ENCODE assay signal across 8 cellular contexts in genomic region chr9:693460-694390, GRCh38.
DNase-seq lines count a peak whose midpoint lies in the region; ATAC-seq and TF ChIP-seq lines count a peak whose summit lies in the region.

No MANE protein-coding gene starts in this region.

- no peak for TF ChIP-seq POLR2A in testis (IDR thresholded peaks at IDR 0.05)

- no peak overlapping the region for H2BK120ac ChIP-seq in mesenchymal stem cell (ENCODE audit: low read depth, low read length)

- H3K14ac ChIP-seq in mesenchymal stem cell (ENCODE audit: low read length in 2 of 2): no peak overlapping the region

- peaks cover 20% of the 10 kb centered on the region for H3K36me3 ChIP-seq in MG63
- peaks cover 0 to 13% of the 10 kb centered on the region in 2 experiments for H3K36me3 ChIP-seq in mesenchymal stem cell (ENCODE audit: control insufficient read depth in 1 of 2, insufficient read depth in 2 of 2, low read depth in 1 of 2, low read length in 2 of 2)
- no peaks in the 10 kb centered on the region for H3K36me3 ChIP-seq in testis (ENCODE audit: low read depth, missing control alignments)

- H3K27ac ChIP-seq in mesenchymal stem cell (ENCODE audit: low read length, poor library complexity, severe bottlenecking) (peak overlapping the region; percentile 93), testis (peak overlapping the region; percentile 78 to 85)

- 15% methylated on average over 6 of the region's 6 CpGs for WGBS in mesenchymal stem cell
- WGBS in testis, 2 donors: 17 to 20% methylated on average over 6 of the region's 6 CpGs

- CTCF ChIA-PET in activated naive CD4-positive, alpha-beta T cell treated with anti-CD3 and anti-CD28 coated beads, Interleukin-2, amount 10 ng/mL, durations not matched to agents 7 days and 5 days (lab: Charles Lee): interaction anchor here (0.9 to 1.2 kb wide), 2 partner anchors 28 to 40 kb away, joined by 3 to 4 read pairs; no protein-coding TSS in a partner anchor

- H3K27me3 ChIP-seq in MG63 (no peaks in the 10 kb centered on the region), mesenchymal stem cell (ENCODE audit: control insufficient read depth in 1 of 2, insufficient read depth in 1 of 2, low read length in 2 of 2) (no peaks in the 10 kb centered on the region), testis (no peaks in the 10 kb centered on the region)

- peaks cover 3% of the 10 kb centered on the region for H3K79me1 ChIP-seq in mesenchymal stem cell (replicated peaks; ENCODE audit: low read length, poor library complexity, severe bottlenecking)

- H2AK5ac ChIP-seq in mesenchymal stem cell (ENCODE audit: low read length, severe bottlenecking): no peak overlapping the region

- no peak overlapping the region for H3K4me3 Mint-ChIP-seq in activated naive CD4-positive, alpha-beta T cell treated with anti-CD3 and anti-CD28 coated beads, Interleukin-2, amount 10 ng/mL, durations not matched to agents 7 days and 5 days

- H3K9me3 Mint-ChIP-seq in activated naive CD4-positive, alpha-beta T cell treated with anti-CD3 and anti-CD28 coated beads, Interleukin-2, amount 10 ng/mL, durations not matched to agents 7 days and 5 days: no peaks in the 10 kb centered on the region

- DNase-seq in MG63 (peak; percentile 82), dermis blood vessel endothelial cell (peak; percentile 91), mesenchymal stem cell (peak; percentile 92), testis (peak; percentile 66), NCI-H748 treated with DMSO at 0.1 percent for 48 hours (lab: John Stamatoyannopoulos, UW) (no peak)
- no peak for DNase-seq in activated naive CD4-positive, alpha-beta T cell treated with anti-CD3 and anti-CD28 coated beads, Interleukin-2, amount 10 ng/mL, durations not matched to agents 7 days and 5 days

- peaks cover 7% of the 10 kb centered on the region for H3K4me1 Mint-ChIP-seq in activated naive CD4-positive, alpha-beta T cell treated with anti-CD3 and anti-CD28 coated beads, Interleukin-2, amount 10 ng/mL, durations not matched to agents 7 days and 5 days

- H3K4me1 ChIP-seq in mesenchymal stem cell (ENCODE audit: control insufficient read depth, insufficient read depth, low read depth, low read length): peaks cover 15% of the 10 kb centered on the region
- peaks cover 31% of the 10 kb centered on the region for H3K4me1 ChIP-seq in testis

- peak overlapping the region; percentile 84 for H3K9ac ChIP-seq in mesenchymal stem cell (ENCODE audit: low read length)

- peak overlapping the region; percentile 36 for H3K4me2 ChIP-seq in mesenchymal stem cell (ENCODE audit: low read length, poor library complexity, severe bottlenecking)

- no peak overlapping the region for H4K91ac ChIP-seq in mesenchymal stem cell (ENCODE audit: low read length)

- no peak overlapping the region for H2BK15ac ChIP-seq in mesenchymal stem cell (ENCODE audit: low read depth, poor library complexity, severe bottlenecking)

- H3K18ac ChIP-seq in mesenchymal stem cell (ENCODE audit: low read depth in 1 of 2, low read length in 2 of 2): peak overlapping the region in 1 of 2 experiments; percentile 64

- peak overlapping the region in 1 of 2 experiments; percentile 83 for H3K4ac ChIP-seq in mesenchymal stem cell (ENCODE audit: low read depth in 1 of 2, low read length in 2 of 2)

- no peak overlapping the region for H3K27ac Mint-ChIP-seq in activated naive CD4-positive, alpha-beta T cell treated with anti-CD3 and anti-CD28 coated beads, Interleukin-2, amount 10 ng/mL, durations not matched to agents 7 days and 5 days

- H3K4me3 ChIP-seq in MG63 (peak overlapping the region; percentile 10; the same call in 1 of the 2 replicates), mesenchymal stem cell (ENCODE audit: insufficient read depth in 1 of 2, low read depth in 1 of 2, low read length in 2 of 2) (peak overlapping the region in 1 of 2 experiments; percentile 72), testis (no peak overlapping the region)

- H3K9me3 ChIP-seq in MG63 (no peaks in the 10 kb centered on the region), mesenchymal stem cell (ENCODE audit: control insufficient read depth, low read length) (no peaks in the 10 kb centered on the region), testis (no peaks in the 10 kb centered on the region)

- H2BK12ac ChIP-seq in mesenchymal stem cell (ENCODE audit: low read length in 2 of 2): no peak overlapping the region

- ATAC-seq in GM21390 (IDR thresholded peaks at IDR 0.05; ENCODE audit: unreplicated experiment) (no peak), GM18868 (IDR thresholded peaks at IDR 0.05; ENCODE audit: unreplicated experiment) (no peak)

- intact Hi-C loops in testis (cut with DNase I; ENCODE audit: low total_unique reads): loop anchor here (10.0 kb wide), 1 partner anchor 51 kb away; no protein-coding TSS in a partner anchor

- no peak overlapping the region for H4K8ac ChIP-seq in mesenchymal stem cell (ENCODE audit: low read length)

- no peaks in the 10 kb centered on the region for H3K36me3 Mint-ChIP-seq in activated naive CD4-positive, alpha-beta T cell treated with anti-CD3 and anti-CD28 coated beads, Interleukin-2, amount 10 ng/mL, durations not matched to agents 7 days and 5 days

- no peak for TF ChIP-seq CTCF in testis (IDR thresholded peaks at IDR 0.05)

- peak overlapping the region; percentile 39 for H2BK5ac ChIP-seq in mesenchymal stem cell (ENCODE audit: low read depth, low read length, poor library complexity, severe bottlenecking)

- H3K27me3 Mint-ChIP-seq in activated naive CD4-positive, alpha-beta T cell treated with anti-CD3 and anti-CD28 coated beads, Interleukin-2, amount 10 ng/mL, durations not matched to agents 7 days and 5 days: no peaks in the 10 kb centered on the region

- no peak overlapping the region for H2AFZ ChIP-seq in mesenchymal stem cell (ENCODE audit: low read depth, low read length)

- H3K23ac ChIP-seq in mesenchymal stem cell (ENCODE audit: low read length in 2 of 2): no peak overlapping the region

Comparison
In these comparisons a context has a peak if more than half of its experiments do, and no peak if none do; other contexts are left out.
1. DNase-seq: peak in MG63 (single experiment), dermis blood vessel endothelial cell (single experiment), mesenchymal stem cell (single experiment) and testis (single experiment); none in activated naive CD4-positive, alpha-beta T cell treated with anti-CD3 and anti-CD28 coated beads, Interleukin-2, amount 10 ng/mL, durations not matched to agents 7 days and 5 days (single experiment) and NCI-H748 treated with DMSO at 0.1 percent for 48 hours (single experiment).